In the genomic region with DNA sequence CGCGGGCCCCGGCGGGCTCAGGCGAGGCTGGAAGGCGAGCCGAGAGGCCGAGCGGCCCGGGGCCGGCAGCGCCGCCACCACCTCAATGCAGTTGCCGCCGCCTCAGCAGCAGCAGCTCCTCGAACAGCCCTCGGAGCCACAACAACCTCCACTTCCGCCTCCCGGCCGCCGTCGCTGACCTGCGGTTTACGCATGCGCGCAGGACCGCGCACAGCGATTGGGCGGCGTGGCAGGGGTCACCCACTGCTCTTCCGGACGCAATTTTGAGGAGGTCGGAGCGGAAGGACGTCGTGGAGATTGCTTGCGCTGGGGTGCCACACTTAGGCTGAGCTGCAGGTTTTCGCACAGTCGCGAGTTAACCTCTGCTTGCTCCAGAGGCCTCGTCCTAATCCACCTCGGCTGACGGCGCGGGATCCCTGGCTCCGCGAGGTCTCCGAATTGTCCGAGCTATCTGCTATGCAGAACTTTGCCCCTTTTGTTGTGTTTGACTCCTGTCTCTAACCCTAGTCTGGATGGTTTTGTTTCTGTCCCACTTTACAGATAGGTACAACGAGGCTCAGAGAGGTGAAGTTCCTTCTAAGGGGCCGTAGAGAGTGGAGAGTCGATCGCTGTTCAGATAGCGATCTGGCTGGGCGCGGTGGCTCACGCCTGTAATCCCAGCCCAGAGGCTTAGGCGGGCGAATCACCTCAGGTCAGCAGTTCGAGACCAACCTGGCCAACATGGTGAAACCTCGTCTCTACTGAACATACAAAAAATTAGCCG, we compare ENCODE assay signal across 8 cellular contexts. TPM values are rescaled to one million over a fixed set of nuclear protein-coding genes. Genes with fewer than 3 reads are reported as not detected.
DNase-seq lines count a peak whose midpoint lies in the region; ATAC-seq and TF ChIP-seq lines count a peak whose summit lies in the region.

TSS of gene ACAD10 (plus strand) at position 243 of the 763 bp plus-strand sequence. CDS start 6,657 bp downstream, outside the sequence.
TSS of gene BRAP (minus strand) at position 146 of the 763 bp plus-strand sequence. CDS start 164 bp downstream, outside the sequence.

- H3K4me3 ChIP-seq in prostate gland: peak within 1 kb of the TSS; percentile 97 to 99

- H3K36me3 ChIP-seq in prostate gland: peaks cover 0 to 3% of the 10 kb centered on the region in 2 donors

- ATAC-seq in GM18502 (IDR thresholded peaks at IDR 0.05; ENCODE audit: poor library complexity, unreplicated experiment) (peak; percentile 91), HG02943 (IDR thresholded peaks at IDR 0.05; ENCODE audit: low read depth, unreplicated experiment) (peak; percentile 84), left ventricle myocardium superior (peak; percentile 98)

- TF ChIP-seq CTCF in prostate gland (IDR thresholded peaks at IDR 0.05): peak in 1 of 4 experiments; percentile 20

- peak within 1 kb of the TSS; percentile 81 to 83 for H3K27ac ChIP-seq in prostate gland

- under 1% methylated on average over 63 of the region's 63 CpGs for WGBS in prostate gland

- DNase-seq in NCI-H187 treated with DMSO at 0.1 percent for 48 hours (lab: John Stamatoyannopoulos, UW): peak; percentile 72
- peak; percentile 80 to 96 (median 88) for DNase-seq in T-helper 2 cell
- DNase-seq in anterior cingulate cortex (lab: John Stamatoyannopoulos, UW): peak; percentile 40 to 94 (median 88)
- peak; percentile 97 for DNase-seq in left ventricle myocardium superior
- DNase-seq in prostate gland (ENCODE audit: low spot score): peak; percentile 90
- peak; percentile 95 for DNase-seq in ureter (ENCODE audit: low spot score)

- no peaks in the 10 kb centered on the region for H3K9me3 ChIP-seq in prostate gland

- TF ChIP-seq POLR2A in prostate gland (IDR thresholded peaks at IDR 0.05): peak; percentile 67

- H3K27me3 ChIP-seq in prostate gland (replicated peaks; ENCODE audit: insufficient read depth): no peaks in the 10 kb centered on the region

- intact Hi-C loops in left ventricle myocardium superior (cut with micrococcal nuclease): no loop called here
- intact Hi-C loops in prostate gland (cut with DNase I): no loop called here

- no peaks in the 10 kb centered on the region for H3K4me1 ChIP-seq in prostate gland (replicated peaks)

RNA-seq across cellular contexts. Expression of gene ACAD10, which starts in this region (rescaled TPM):
- total RNA-seq in left ventricle myocardium superior (35.8 TPM), prostate gland (10 to 100 TPM; 36.8 to 37.5 TPM), ureter (43.6 TPM)

RNA-seq across cellular contexts. Expression of gene BRAP, which starts in this region (rescaled TPM):
- 16.4 TPM for total RNA-seq in left ventricle myocardium superior
- total RNA-seq in prostate gland: 10 to 100 TPM; 17.9 to 37.3 TPM
- 20.7 TPM for total RNA-seq in ureter

Comparison
In these comparisons a context has a peak if more than half of its experiments do, and no peak if none do; other contexts are left out.
1. Peak in every context shown above with its lines: DNase-seq, ATAC-seq, H3K4me3 ChIP-seq and H3K27ac ChIP-seq.